ENCODE assay signal across 17 cellular contexts in the genomic region with DNA sequence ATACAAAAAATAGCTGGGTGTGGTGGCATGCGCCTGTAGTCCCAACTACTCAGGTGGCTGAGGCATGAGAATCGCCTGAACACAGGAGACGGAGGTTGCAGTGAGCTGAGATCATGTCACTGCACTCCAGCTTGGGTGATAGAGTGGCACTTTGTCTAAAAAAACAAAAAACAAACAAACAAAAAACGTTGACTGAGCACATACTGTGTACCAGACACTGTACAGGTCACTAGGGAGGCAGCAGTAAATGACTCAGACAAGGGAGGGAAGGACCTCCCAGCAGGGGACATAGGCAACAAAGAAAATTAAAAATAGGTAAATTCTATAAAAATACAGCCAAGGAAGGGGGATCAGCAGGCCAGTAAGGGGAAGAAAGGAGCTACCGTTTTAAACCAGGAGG.
"Had no signal": no experiment of that assay in that cellular context is flagged by ENCODE, and none has a peak within 500 bp of the region (broad histone marks: within the 10 kb centered on the region; RNA-seq: fewer than 3 reads in every experiment).

No MANE protein-coding gene starts in this region.

- H3K4me3 Mint-ChIP-seq: activated CD4-positive, alpha-beta memory T cell treated with anti-CD3 and anti-CD28 coated beads for 36 hours; mesothelial cell of epicardium; neural progenitor cell had no signal

- H3K9me3 Mint-ChIP-seq: activated CD4-positive, alpha-beta memory T cell treated with anti-CD3 and anti-CD28 coated beads for 36 hours; activated T-helper 2 cell treated with anti-CD3 and anti-CD28 coated beads, Interferon-gamma antibody, Interleukin-2, Interleukin-4, amounts not matched to agents 10 μg/mL and 5 μg/mL and 100 μg/mL, durations not matched to agents 14 hours and 24 hours and 36 hours; mesothelial cell of epicardium; neural progenitor cell had no signal

- H3K4me1 Mint-ChIP-seq: mesothelial cell of epicardium, neural progenitor cell had no signal

- H3K9ac ChIP-seq: neural progenitor cell had no signal

- H3K36me3 ChIP-seq: esophagus muscularis mucosa, neural progenitor cell, pancreas, thyroid gland had no signal

- H3K9me3 ChIP-seq: body of pancreas, esophagus muscularis mucosa, pancreas, thyroid gland had no signal

- H3K27me3 Mint-ChIP-seq: activated CD4-positive, alpha-beta memory T cell treated with anti-CD3 and anti-CD28 coated beads for 36 hours had no signal

- H3K4me3 ChIP-seq: body of pancreas, esophagus muscularis mucosa, lung, neural progenitor cell, pancreas, thyroid gland had no signal

- FAIRE-seq: colon, pancreas, urothelium cell line had no signal

- H3K27ac Mint-ChIP-seq: activated CD4-positive, alpha-beta memory T cell treated with anti-CD3 and anti-CD28 coated beads for 36 hours; mesothelial cell of epicardium had no signal

- H3K27ac ChIP-seq: body of pancreas, esophagus muscularis mucosa, neural progenitor cell, pancreas, thyroid gland had no signal

- H3K4me1 ChIP-seq: body of pancreas, esophagus muscularis mucosa, neural progenitor cell, pancreas, thyroid gland had no signal

- H3K36me3 Mint-ChIP-seq: activated CD4-positive, alpha-beta memory T cell treated with anti-CD3 and anti-CD28 coated beads for 36 hours; mesothelial cell of epicardium; neural progenitor cell had no signal

- H2AFZ ChIP-seq: neural progenitor cell had no signal

- ATAC-seq: activated CD4-positive, CD25-positive, alpha-beta regulatory T cell treated with anti-CD3 and anti-CD28 coated beads, Interleukin-2, amount 50 U/mL, for 24 hours; body of pancreas; pancreas; sciatic nerve had no signal

- DNase-seq: activated CD4-positive, alpha-beta memory T cell treated with anti-CD3 and anti-CD28 coated beads for 36 hours; activated CD8-positive, alpha-beta memory T cell treated with anti-CD3 and anti-CD28 coated beads, Interleukin-2, amount 50 U/mL, for 4 hours; activated naive CD4-positive, alpha-beta T cell treated with anti-CD3 and anti-CD28 coated beads, Interleukin-2, amount 50 U/mL, for 16 hours; amniotic stem cell; body of pancreas; islet precursor cell; pancreas; thyroid gland had no signal

- H3K27me3 ChIP-seq: body of pancreas, esophagus muscularis mucosa, neural progenitor cell, pancreas, thyroid gland had no signal

- H3K4me2 ChIP-seq: neural progenitor cell had no signal
